Comparison of ENCODE assay signal across 8 cellular contexts in the genomic region with DNA sequence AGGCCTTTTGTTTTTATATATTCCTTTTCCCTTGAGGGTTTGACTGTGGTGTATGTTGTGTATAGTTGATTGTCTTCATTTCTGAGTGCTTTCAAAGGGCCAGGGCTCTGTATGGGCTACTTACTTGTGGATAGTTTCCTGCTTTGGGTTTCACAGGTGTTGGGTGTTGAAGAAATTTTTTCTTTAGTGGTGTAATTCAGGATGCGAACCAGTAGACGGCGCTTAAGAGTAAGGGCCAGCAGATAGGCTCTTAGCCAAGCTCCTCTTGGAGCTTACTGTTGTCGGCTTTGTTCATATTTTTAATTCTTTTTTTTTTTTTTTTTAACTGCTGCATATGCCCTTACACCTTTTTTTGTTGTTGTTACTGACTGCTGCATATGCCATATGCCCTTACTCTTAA.
DNase-seq lines count a peak whose midpoint lies in the region; ATAC-seq and TF ChIP-seq lines count a peak whose summit lies in the region.

No MANE protein-coding gene starts in this region.

- CTCF ChIA-PET in CD4-positive, alpha-beta memory T cell (lab: Charles Lee; ENCODE audit: partially characterized antibody) = no interaction called here

- H3K9me3 ChIP-seq in CD4-positive, alpha-beta memory T cell (ENCODE audit: control insufficient read depth in 1 of 2, low read length in 2 of 2) = peaks cover 0 to 5% of the 10 kb centered on the region in 2 donors
- no peaks in the 10 kb centered on the region for H3K9me3 ChIP-seq in uterus

- TF ChIP-seq POLR2A in uterus (IDR thresholded peaks at IDR 0.05) = no peak

- H3K27ac Mint-ChIP-seq in CD4-positive, alpha-beta memory T cell = no peak overlapping the region

- intact Hi-C loops in CD4-positive, alpha-beta memory T cell (cut with micrococcal nuclease) = no loop called here
- intact Hi-C loops in uterus (cut with DNase I; ENCODE audit: low total_unique reads) = no loop called here

- peaks cover 0 to 20% (median 10%) of the 10 kb centered on the region in 8 donors for H3K9me3 Mint-ChIP-seq in CD4-positive, alpha-beta memory T cell

- no peaks in the 10 kb centered on the region for H3K27me3 ChIP-seq in CD4-positive, alpha-beta memory T cell (ENCODE audit: insufficient read depth, low read length)
- no peaks in the 10 kb centered on the region for H3K27me3 ChIP-seq in uterus

- no peak overlapping the region for H3K4me3 Mint-ChIP-seq in CD4-positive, alpha-beta memory T cell

- no peaks in the 10 kb centered on the region for H3K4me1 Mint-ChIP-seq in CD4-positive, alpha-beta memory T cell

- H3K27ac ChIP-seq in 22Rv1 (no peak overlapping the region), uterus (no peak overlapping the region)
- H3K27ac ChIP-seq in CD4-positive, alpha-beta memory T cell (ENCODE audit: low read depth, low read length) = no peak overlapping the region

- no peak overlapping the region for H3K4me3 ChIP-seq in CD4-positive, alpha-beta memory T cell (ENCODE audit: low read length in 2 of 2)
- no peak overlapping the region for H3K4me3 ChIP-seq in uterus

- H3K36me3 ChIP-seq in CD4-positive, alpha-beta memory T cell (ENCODE audit: insufficient read depth, low read length) = no peaks in the 10 kb centered on the region
- H3K36me3 ChIP-seq in uterus = no peaks in the 10 kb centered on the region

- POLR2A ChIA-PET in CD4-positive, alpha-beta memory T cell (lab: Charles Lee; ENCODE audit: partially characterized antibody) = no interaction called here

- TF ChIP-seq CTCF in 22Rv1 (IDR thresholded peaks at IDR 0.05) (peak; percentile 63), uterus (IDR thresholded peaks at IDR 0.05) (no peak)

- DNase-seq in LoVo (ENCODE audit: low spot score) (peak; percentile 18), uterus (no peak)
- no peak for DNase-seq in CD4-positive, alpha-beta memory T cell
- no peak for DNase-seq in activated CD4-positive, alpha-beta T cell treated with anti-CD3 and anti-CD28 coated beads for 1 hour
- DNase-seq in activated CD4-positive, alpha-beta T cell treated with anti-CD3 and anti-CD28 coated beads, Interleukin-2, amount 50 U/mL, for 1 hour = no peak

- H3K36me3 Mint-ChIP-seq in CD4-positive, alpha-beta memory T cell = no peaks in the 10 kb centered on the region

- no peaks in the 10 kb centered on the region for H3K27me3 Mint-ChIP-seq in CD4-positive, alpha-beta memory T cell

- H3K4me1 ChIP-seq in CD4-positive, alpha-beta memory T cell (ENCODE audit: insufficient read depth, low read length) = no peaks in the 10 kb centered on the region
- H3K4me1 ChIP-seq in uterus = no peaks in the 10 kb centered on the region

- ATAC-seq in GM19351 (IDR thresholded peaks at IDR 0.05; ENCODE audit: unreplicated experiment) = peak; percentile 79
- ATAC-seq in esophagus mucosa = peak; percentile 51
